Comparison of ENCODE assay signal across 31 cellular contexts in genomic region chr12:71719647-71720370, GRCh38. TPM values are rescaled to one million over a fixed set of nuclear protein-coding genes. Genes with fewer than 3 reads are reported as not detected.
A peak's percentile ranks its signal among the peaks of the same experiment; 100 is the strongest.
DNase-seq lines count a peak whose midpoint lies in the region; ATAC-seq and TF ChIP-seq lines count a peak whose summit lies in the region.
"Had no signal": no experiment of that assay in that cellular context is flagged by ENCODE, and none has a peak within 500 bp of the region (broad histone marks: within the 10 kb centered on the region; RNA-seq: fewer than 3 reads in every experiment).

No MANE protein-coding gene starts in this region.

- H3K27me3 ChIP-seq in HCT116 (ENCODE audit: insufficient read depth, low read length) = no peaks in the 10 kb centered on the region
- no peaks in the 10 kb centered on the region for H3K27me3 ChIP-seq in RWPE2 (ENCODE audit: insufficient read depth, poor library complexity, severe bottlenecking)
- no peaks in the 10 kb centered on the region for H3K27me3 ChIP-seq in esophagus squamous epithelium
- H3K27me3 ChIP-seq in prostate gland (replicated peaks; ENCODE audit: insufficient read depth) = no peaks in the 10 kb centered on the region
- H3K27me3 ChIP-seq: cardiac muscle cell, heart left ventricle, Peyer's patch, uterus had no signal

- POLR2A ChIA-PET in HCT116 (lab: Charles Lee) = no interaction called here

- 39 to 54% methylated on average over 5 of the region's 5 CpGs for WGBS in esophagus squamous epithelium, 2 donors
- 65% methylated on average over 5 of the region's 5 CpGs for WGBS in prostate gland

- intact Hi-C loops in HCT116 (cut with micrococcal nuclease) = no loop called here
- intact Hi-C loops in esophagus squamous epithelium (cut with DNase I) = no loop called here
- intact Hi-C loops in prostate gland (cut with DNase I) = no loop called here

- no peak overlapping the region; the same call in 1 of the 2 replicates for H3K27ac ChIP-seq in HCT116 (ENCODE audit: low read depth, low read length)
- peak overlapping the region; percentile 69 for H3K27ac ChIP-seq in RWPE2 (ENCODE audit: poor library complexity, severe bottlenecking)
- peak overlapping the region; percentile 44 to 79 (median 64) for H3K27ac ChIP-seq in esophagus squamous epithelium
- no peak overlapping the region for H3K27ac ChIP-seq in prostate gland
- H3K27ac ChIP-seq: cardiac muscle cell, heart left ventricle, KMS-11, lower lobe of right lung, Peyer's patch, thoracic aorta, uterus had no signal

- H2AFZ ChIP-seq in HCT116 (ENCODE audit: low read depth, low read length, poor library complexity, severe bottlenecking) = no peak overlapping the region

- TF ChIP-seq POLR2A in HCT116 (IDR thresholded peaks at IDR 0.05; ENCODE audit: borderline replicate concordance, extremely low read depth, insufficient read depth, insufficient read length) (no peak), esophagus squamous epithelium (IDR thresholded peaks at IDR 0.05) (no peak), prostate gland (IDR thresholded peaks at IDR 0.05) (no peak)

- H3K4me3 ChIP-seq in HCT116 (replicated peaks in 1 of 2; ENCODE audit: low read depth in 1 of 2, low read length in 2 of 2) = no peak overlapping the region
- H3K4me3 ChIP-seq in RWPE2 (ENCODE audit: severe bottlenecking) = no peak overlapping the region
- H3K4me3 ChIP-seq in esophagus squamous epithelium = no peak overlapping the region
- no peak overlapping the region for H3K4me3 ChIP-seq in prostate gland
- H3K4me3 ChIP-seq: cardiac muscle cell, HAP-1, heart left ventricle, lower lobe of right lung, mucosa of descending colon, Peyer's patch, thoracic aorta, uterus had no signal

- H3K4me2 ChIP-seq in HCT116 (ENCODE audit: low read length) = peak overlapping the region; percentile 20
- H3K4me2 ChIP-seq: KMS-11 had no signal

- no TSS peak for BruUV-seq in HCT116 (replicated peaks; lab: Mats Ljungman, UMichigan)

- DNase-seq in HCT116 (ENCODE audit: low read depth, low spot score) (no peak), RWPE2 (ENCODE audit: low spot score) (no peak), esophagus squamous epithelium (lab: John Stamatoyannopoulos, UW) (no peak), prostate gland (ENCODE audit: low spot score) (peak; percentile 22), pons (ENCODE audit: low spot score) (no peak), MV-4-11 (lab: John Stamatoyannopoulos, UW) (no peak)
- no peak for DNase-seq in stimulated activated CD4-positive, alpha-beta T cell treated with anti-CD3 and anti-CD28 coated beads, Interleukin-2, amount 100 ng/mL, for 24 hours
- DNase-seq: activated CD8-positive, alpha-beta T cell treated with anti-CD3 and anti-CD28 coated beads, Interleukin-2, amount 10 ng/mL, durations not matched to agents 7 days and 5 days; activated naive CD4-positive, alpha-beta T cell treated with anti-CD3 and anti-CD28 coated beads, Interleukin-2, amount 50 U/mL, for 16 hours; amniotic stem cell; CD4-positive, alpha-beta T cell; foreskin fibroblast; heart left ventricle; kidney; lower lobe of right lung; mucosa of descending colon; natural killer cell; NCI-H1436 treated with DMSO at 0.1 percent for 48 hours; NCI-H345; NCI-H748 treated with DMSO at 0.1 percent for 48 hours; Peyer's patch; SIG-M5; small intestine; stimulated activated naive CD8-positive, alpha-beta T cell treated with anti-CD3 and anti-CD28 coated beads, Interleukin-15, Interleukin-2, amounts not matched to agents 100 U/mL and 50 U/mL, for 24 hours; SW 1271; uterus had no signal

- no peaks in the 10 kb centered on the region for H3K79me2 ChIP-seq in HCT116 (ENCODE audit: insufficient read depth, low read length)

- H3K36me3 ChIP-seq in HCT116 (ENCODE audit: control insufficient read depth in 1 of 2, insufficient read depth in 2 of 2, low read length in 2 of 2) (no peaks in the 10 kb centered on the region), RWPE2 (ENCODE audit: low read depth) (no peaks in the 10 kb centered on the region), esophagus squamous epithelium (no peaks in the 10 kb centered on the region), prostate gland (no peaks in the 10 kb centered on the region)
- H3K36me3 ChIP-seq: cardiac muscle cell, HAP-1, heart left ventricle, lower lobe of right lung, Peyer's patch, thoracic aorta, uterus had no signal

- CTCF ChIA-PET in HCT116 (lab: Charles Lee) = interaction anchor here (1.0 kb wide), 1 partner anchor 27 kb away, joined by 3 read pairs; no protein-coding TSS in a partner anchor

- H4K20me1 ChIP-seq in HCT116 (ENCODE audit: insufficient read depth) = no peaks in the 10 kb centered on the region

- H3K9me2 ChIP-seq in HCT116 (ENCODE audit: insufficient read depth) = no peaks in the 10 kb centered on the region

- H3K9me3 ChIP-seq in HCT116 (ENCODE audit: control insufficient read depth in 1 of 2, insufficient read depth in 1 of 2, low read depth in 1 of 2, low read length in 2 of 2) (no peaks in the 10 kb centered on the region), RWPE2 (ENCODE audit: severe bottlenecking) (no peaks in the 10 kb centered on the region), esophagus squamous epithelium (peaks cover 0 to 1% (median 0%) of the 10 kb centered on the region in 3 donors), prostate gland (no peaks in the 10 kb centered on the region)
- H3K9me3 ChIP-seq: HAP-1, lower lobe of right lung, Peyer's patch, uterus had no signal

- RAD21 ChIA-PET in HCT116 (lab: Charles Lee; ENCODE audit: low non-redundant PET in 1 of 2, low total read pairs in 2 of 2, uncharacterized antibody in 2 of 2, unreplicated experiment in 2 of 2) = no interaction called here

- H3K9ac ChIP-seq in HCT116 (ENCODE audit: low read length) = no peak overlapping the region
- H3K9ac ChIP-seq: KMS-11 had no signal

- TF ChIP-seq CTCF in HCT116 (IDR thresholded peaks at IDR 0.05 in 2 of 3, conservative IDR thresholded peaks at IDR 0.05 in 1 of 3; ENCODE audit: borderline replicate concordance in 1 of 3, insufficient read depth in 1 of 3, low read depth in 2 of 3, low read length in 2 of 3) (no peak), RWPE2 (IDR thresholded peaks at IDR 0.05; ENCODE audit: poor library complexity, severe bottlenecking) (no peak), esophagus squamous epithelium (IDR thresholded peaks at IDR 0.05) (no peak), prostate gland (IDR thresholded peaks at IDR 0.05) (no peak)

- TF ChIP-seq RAD21 in HCT116 (IDR thresholded peaks at IDR 0.05; ENCODE audit: low read depth) = 0 out of 2 replicates have a peak, but pooled peaks have one; percentile 10

- H3K4me1 ChIP-seq in HCT116 (ENCODE audit: control insufficient read depth in 1 of 2, insufficient read depth in 2 of 2, low read length in 2 of 2) (peaks cover 0 to 16% of the 10 kb centered on the region in 2 experiments; a peak in 2 of 4 replicates), RWPE2 (ENCODE audit: insufficient read depth, poor library complexity, severe bottlenecking) (peaks cover 15% of the 10 kb centered on the region), esophagus squamous epithelium (peaks cover 0 to 40% (median 11%) of the 10 kb centered on the region in 3 donors), prostate gland (replicated peaks) (no peaks in the 10 kb centered on the region)
- H3K4me1 ChIP-seq: HAP-1, heart left ventricle, lower lobe of right lung, Peyer's patch, uterus had no signal

- peak; percentile 32; the same call in 1 of the 2 replicates for ATAC-seq in HCT116
- peak; percentile 96 for ATAC-seq in RWPE2 (ENCODE audit: low read depth)
- ATAC-seq in GM18909 (IDR thresholded peaks at IDR 0.05; ENCODE audit: poor library complexity, unreplicated experiment) = no peak
- ATAC-seq: activated CD8-positive, alpha-beta T cell treated with anti-CD3 and anti-CD28 coated beads, Interleukin-2, amount 10 ng/mL, durations not matched to agents 7 days and 5 days; heart left ventricle; mucosa of descending colon; natural killer cell; stimulated activated naive CD8-positive, alpha-beta T cell treated with anti-CD3 and anti-CD28 coated beads, Interleukin-15, Interleukin-2, amounts not matched to agents 100 U/mL and 50 U/mL, for 24 hours had no signal

TF ChIP-seq in HCT116, 20 proteins besides CTCF, POLR2A, EP300 and RAD21:
- peak; percentile 62 for TF ChIP-seq JUND (IDR thresholded peaks at IDR 0.05)
- TF ChIP-seq ZNF274 (IDR thresholded peaks at IDR 0.05; ENCODE audit: low read depth, low read length) = no peak
- peak; percentile 65 for TF ChIP-seq FOSL1 (IDR thresholded peaks at IDR 0.05; ENCODE audit: low read depth)
- peak; percentile 51 for TF ChIP-seq SP1 (IDR thresholded peaks at IDR 0.05; ENCODE audit: low read depth)
- no peak for TF ChIP-seq CEBPB (IDR thresholded peaks at IDR 0.05; ENCODE audit: low read depth)
- TF ChIP-seq ZFX (IDR thresholded peaks at IDR 0.05) = no peak
- TF ChIP-seq ELF1 (IDR thresholded peaks at IDR 0.05; ENCODE audit: borderline replicate concordance, low read depth) = no peak
- TF ChIP-seq EZH2 (IDR thresholded peaks at IDR 0.05) = no peak
- TF ChIP-seq EZH2phosphoT487 (IDR thresholded peaks at IDR 0.05; ENCODE audit: borderline replicate concordance) = no peak
- TF ChIP-seq MAX (IDR thresholded peaks at IDR 0.05) = no peak
- 0 out of 2 replicates have a peak, but pooled peaks have one; percentile 35 for TF ChIP-seq CBX3 (IDR thresholded peaks at IDR 0.05; ENCODE audit: low read depth)

RNA-seq across cellular contexts. Expression of gene TMEM19, which starts 33.9 kb away (rescaled TPM):
- total RNA-seq in HCT116 (2021; ENCODE audit: unreplicated experiment) (18.9 TPM), esophagus squamous epithelium (10 to 100 TPM; 48.2 to 94.5 (median 68.4) TPM), prostate gland (10 to 100 TPM; 21.1 to 39.0 TPM)
- polyA plus RNA-seq in HCT116 (2012) = 11.0 and 12.4 TPM in 2 replicates

RNA-seq across cellular contexts. Expression of gene RAB21, which starts 34.9 kb away (rescaled TPM):
- total RNA-seq in HCT116 (2021; ENCODE audit: unreplicated experiment) (57.1 TPM), esophagus squamous epithelium (10 to 100 TPM; 16.0 to 42.6 (median 30.8) TPM), prostate gland (10 to 100 TPM; 20.8 to 23.7 TPM)
- 20.0 and 22.2 TPM in 2 replicates for polyA plus RNA-seq in HCT116 (2012)

RNA-seq across cellular contexts. Expression of gene THAP2, which starts 55.7 kb away (rescaled TPM):
- total RNA-seq in HCT116 (2021; ENCODE audit: unreplicated experiment) (3.7 TPM), esophagus squamous epithelium (10 to 100 TPM in 1 of 4 donors, 1 to 10 TPM in 3; 4.8 to 11.3 (median 6.0) TPM), prostate gland (1 to 10 TPM; 2.4 to 4.8 TPM)
- 1.4 and 2.5 TPM in 2 replicates for polyA plus RNA-seq in HCT116 (2012)

RNA-seq across cellular contexts. Expression of gene ZFC3H1, which starts 56.2 kb away (rescaled TPM):
- total RNA-seq in HCT116 (2021; ENCODE audit: unreplicated experiment) (37.1 TPM), esophagus squamous epithelium (10 to 100 TPM; 17.7 to 60.8 (median 52.2) TPM), prostate gland (10 to 100 TPM; 20.8 to 45.2 TPM)
- polyA plus RNA-seq in HCT116 (2012) = 6.5 and 11.6 TPM in 2 replicates

Comparison
In these comparisons a context has a peak if more than half of its experiments do, and no peak if none do; other contexts are left out.
1. H3K27ac ChIP-seq: peak in RWPE2 (single experiment) and esophagus squamous epithelium (4 of 4); none in HCT116 (single experiment) and prostate gland (0 of 2).